In genomic region chr3:12588674-12589054, GRCh38 we compare ENCODE assay signal across 18 cellular contexts. TPM values are rescaled to one million over a fixed set of nuclear protein-coding genes. Genes with fewer than 3 reads are reported as not detected.
DNase-seq lines count a peak whose midpoint lies in the region; ATAC-seq and TF ChIP-seq lines count a peak whose summit lies in the region.
"Had no signal": no experiment of that assay in that cellular context is flagged by ENCODE, and none has a peak within 500 bp of the region (broad histone marks: within the 10 kb centered on the region; RNA-seq: fewer than 3 reads in every experiment).

No MANE protein-coding gene starts in this region.

- intact Hi-C loops in Right ventricle myocardium superior (cut with DNase I) = no loop called here
- intact Hi-C loops in upper lobe of right lung (cut with DNase I) = no loop called here

- H3K27ac ChIP-seq in cardiac muscle cell = peak overlapping the region; percentile 62
- no peak overlapping the region for H3K27ac ChIP-seq in upper lobe of right lung
- H3K27ac ChIP-seq: spleen, tibial nerve had no signal

- ATAC-seq in Right ventricle myocardium superior (ENCODE audit: poor library complexity) = no peak
- ATAC-seq in upper lobe of right lung = peak; percentile 72
- ATAC-seq in naive thymus-derived CD8-positive, alpha-beta T cell = no peak
- ATAC-seq: GM12878 had no signal

- peaks cover 11% of the 10 kb centered on the region for H3K4me1 Mint-ChIP-seq in chondrocyte (ENCODE audit: low read depth)
- H3K4me1 Mint-ChIP-seq in type B pancreatic cell (ENCODE audit: unreplicated experiment) = no peaks in the 10 kb centered on the region
- H3K4me1 Mint-ChIP-seq in naive thymus-derived CD8-positive, alpha-beta T cell = peaks cover 0 to 3% (median 0%) of the 10 kb centered on the region in 4 donors

- no peak for DNase-seq in cardiac muscle cell (ENCODE audit: low read depth in 1 of 2, low spot score in 1 of 2)
- DNase-seq in Right ventricle myocardium superior = no peak
- peak; percentile 68 for DNase-seq in NCI-H2107 treated with DMSO at 0.1 percent for 48 hours (lab: John Stamatoyannopoulos, UW; ENCODE audit: unreplicated experiment)
- no peak for DNase-seq in chondrocyte (ENCODE audit: low spot score)
- DNase-seq in upper lobe of right lung = no peak
- no peak for DNase-seq in type B pancreatic cell (ENCODE audit: extremely low spot score, unreplicated experiment)
- DNase-seq in naive thymus-derived CD8-positive, alpha-beta T cell = no peak
- no peak for DNase-seq in H7
- DNase-seq: aorta, cortex of kidney, NCI-H446, nucleus accumbens, spleen, T-helper 1 cell had no signal

- H3K9me3 ChIP-seq in cardiac muscle cell (ENCODE audit: low read depth) (no peaks in the 10 kb centered on the region), upper lobe of right lung (no peaks in the 10 kb centered on the region)
- H3K9me3 ChIP-seq: spleen, tibial nerve had no signal

- H3K4me3 Mint-ChIP-seq in chondrocyte (ENCODE audit: unreplicated experiment) (no peak overlapping the region), type B pancreatic cell (no peak overlapping the region)
- peak overlapping the region in 1 of 10 donors; percentile 5 for H3K4me3 Mint-ChIP-seq in naive thymus-derived CD8-positive, alpha-beta T cell

- no peak overlapping the region for H3K4me3 ChIP-seq in cardiac muscle cell
- no peak overlapping the region for H3K4me3 ChIP-seq in upper lobe of right lung
- no peak overlapping the region for H3K4me3 ChIP-seq in H7 (ENCODE audit: insufficient read depth, low read depth, low read length)
- H3K4me3 ChIP-seq: GM12878, spleen, tibial nerve had no signal

- POLR2A ChIA-PET in naive thymus-derived CD8-positive, alpha-beta T cell (lab: Charles Lee) = interaction anchor here (0.8 kb wide), 1 partner anchor 9 kb away, joined by 3 read pairs; no protein-coding TSS in a partner anchor

- peaks cover 33% of the 10 kb centered on the region for H3K36me3 Mint-ChIP-seq in chondrocyte (ENCODE audit: low read depth)
- peaks cover 35% of the 10 kb centered on the region for H3K36me3 Mint-ChIP-seq in type B pancreatic cell
- H3K36me3 Mint-ChIP-seq in naive thymus-derived CD8-positive, alpha-beta T cell = peaks cover 0 to 95% (median 13%) of the 10 kb centered on the region in 3 donors

- H3K27ac Mint-ChIP-seq in chondrocyte (ENCODE audit: unreplicated experiment) (peak overlapping the region; percentile 59), type B pancreatic cell (no peak overlapping the region)
- peak overlapping the region in 4 of 10 donors; percentile 2 to 80 (median 30) for H3K27ac Mint-ChIP-seq in naive thymus-derived CD8-positive, alpha-beta T cell

- H3K36me3 ChIP-seq in cardiac muscle cell (peaks cover 67% of the 10 kb centered on the region), upper lobe of right lung (peaks cover 96% of the 10 kb centered on the region), H7 (replicated peaks; ENCODE audit: control insufficient read depth, insufficient read depth, low read length) (peaks cover 46% of the 10 kb centered on the region)

- H3K27me3 Mint-ChIP-seq in chondrocyte (ENCODE audit: low read depth) (no peaks in the 10 kb centered on the region), type B pancreatic cell (no peaks in the 10 kb centered on the region)
- no peaks in the 10 kb centered on the region for H3K27me3 Mint-ChIP-seq in naive thymus-derived CD8-positive, alpha-beta T cell

- H3K4me1 ChIP-seq in cardiac muscle cell (ENCODE audit: low read depth) (peaks cover 12% of the 10 kb centered on the region), upper lobe of right lung (no peaks in the 10 kb centered on the region)

- H3K9me3 Mint-ChIP-seq in chondrocyte (ENCODE audit: low read depth) (no peaks in the 10 kb centered on the region), type B pancreatic cell (no peaks in the 10 kb centered on the region)
- H3K9me3 Mint-ChIP-seq in naive thymus-derived CD8-positive, alpha-beta T cell = no peaks in the 10 kb centered on the region

- H3K27me3 ChIP-seq in cardiac muscle cell = no peaks in the 10 kb centered on the region
- H3K27me3 ChIP-seq in upper lobe of right lung = no peaks in the 10 kb centered on the region
- no peaks in the 10 kb centered on the region for H3K27me3 ChIP-seq in H7 (ENCODE audit: control insufficient read depth, insufficient read depth, low read length)
- H3K27me3 ChIP-seq: spleen, tibial nerve had no signal

- no peak for TF ChIP-seq CTCF in cardiac muscle cell (IDR thresholded peaks at IDR 0.05; ENCODE audit: low read depth, low read length)
- TF ChIP-seq CTCF in chondrocyte (IDR thresholded peaks at IDR 0.05) = no peak
- no peak for TF ChIP-seq CTCF in upper lobe of right lung (IDR thresholded peaks at IDR 0.05)
- TF ChIP-seq CTCF in type B pancreatic cell (conservative IDR thresholded peaks at IDR 0.05) = no peak

RNA-seq across cellular contexts. Expression of gene MKRN2, which starts 31.8 kb away (rescaled TPM):
- total RNA-seq in cardiac muscle cell = 49.9 and 51.5 TPM in 2 replicates
- 44.7 and 52.4 TPM in 2 replicates for polyA plus RNA-seq in cardiac muscle cell
- total RNA-seq in Right ventricle myocardium superior = 27.7 TPM
- total RNA-seq in chondrocyte = 32.8 to 36.2 TPM (median 34.5 TPM) in 3 replicates
- total RNA-seq in upper lobe of right lung = 23.4 TPM
- total RNA-seq in type B pancreatic cell (ENCODE audit: low replicate concordance) = 23.5 and 28.6 TPM in 2 replicates
- 10 to 100 TPM; 32.4 to 33.0 TPM for total RNA-seq in naive thymus-derived CD8-positive, alpha-beta T cell
- polyA plus RNA-seq in naive thymus-derived CD8-positive, alpha-beta T cell = 10 to 100 TPM; 43.5 to 56.3 (median 47.5) TPM
- total RNA-seq in H7 (2014; rRNA removed; shearing (Covaris generic)) = 29.0 TPM in 2 replicates

RNA-seq across cellular contexts. Expression of gene MKRN2OS, which starts 43.4 kb away (rescaled TPM):
- total RNA-seq in cardiac muscle cell = not detected in 2 replicates
- polyA plus RNA-seq in cardiac muscle cell = 0.31 TPM in 1 of 2 replicates, not detected in the other
- total RNA-seq in Right ventricle myocardium superior = not detected
- not detected in 3 replicates for total RNA-seq in chondrocyte
- not detected for total RNA-seq in upper lobe of right lung
- 0.92 and 2.1 TPM in 2 replicates for total RNA-seq in type B pancreatic cell (ENCODE audit: low replicate concordance)
- total RNA-seq in naive thymus-derived CD8-positive, alpha-beta T cell = not detected
- polyA plus RNA-seq in naive thymus-derived CD8-positive, alpha-beta T cell = not detected
- total RNA-seq in H7 (2014; rRNA removed; shearing (Covaris generic)) = not detected in 2 replicates
- total RNA-seq: aorta, Daoy, lung microvascular endothelial cell, spleen, tibial nerve had no signal
- polyA plus RNA-seq: spleen had no signal
